Comparison of ENCODE assay signal across 16 cellular contexts in genomic region chr10:70930251-70931000, GRCh38.
"Had no signal": no experiment of that assay in that cellular context is flagged by ENCODE, and none has a peak within 500 bp of the region (broad histone marks: within the 10 kb centered on the region; RNA-seq: fewer than 3 reads in every experiment).

No MANE protein-coding gene starts in this region.

- H3K9me3 ChIP-seq: left lung, pancreas, right lobe of liver, testis, upper lobe of left lung had no signal

- H3K4me3 ChIP-seq: left lung, pancreas, right lobe of liver, testis, upper lobe of left lung had no signal

- H3K36me3 ChIP-seq: brain microvascular endothelial cell, left lung, pancreas, right lobe of liver, upper lobe of left lung had no signal

- ATAC-seq: activated CD4-positive, alpha-beta T cell treated with anti-CD3 and anti-CD28 coated beads for 36 hours; activated CD8-positive, alpha-beta memory T cell treated with anti-CD3 and anti-CD28 coated beads, Interleukin-2, amount 10 ng/mL, durations not matched to agents 7 days and 5 days; pancreas; right lobe of liver; stimulated activated memory B cell treated with anti-CD40 and anti-IgM and Interleukin-4, amounts not matched to agents 10 μg/mL and 1 μg/mL and 100 μg/mL, for 72 hours; WTC11 had no signal

- DNase-seq: activated CD4-positive, alpha-beta memory T cell treated with anti-CD3 and anti-CD28 coated beads for 36 hours; activated CD4-positive, alpha-beta T cell treated with anti-CD3 and anti-CD28 coated beads for 36 hours; activated naive CD4-positive, alpha-beta T cell; activated naive CD8-positive, alpha-beta T cell treated with anti-CD3 and anti-CD28 coated beads for 36 hours; kidney; right lobe of liver; small intestine; stimulated activated CD4-positive, alpha-beta T cell treated with anti-CD3 and anti-CD28 coated beads, Interleukin-4, amount 100 ng/mL, for 4 hours; testis; upper lobe of left lung had no signal

- H3K27me3 ChIP-seq: pancreas, right lobe of liver, testis, upper lobe of left lung had no signal

- H3K4me1 ChIP-seq: left lung, pancreas, right lobe of liver, testis had no signal

- H3K27ac ChIP-seq: brain microvascular endothelial cell, left lung, pancreas, right lobe of liver, testis, upper lobe of left lung had no signal
